ENCODE assay signal across 10 cellular contexts in the genomic region with DNA sequence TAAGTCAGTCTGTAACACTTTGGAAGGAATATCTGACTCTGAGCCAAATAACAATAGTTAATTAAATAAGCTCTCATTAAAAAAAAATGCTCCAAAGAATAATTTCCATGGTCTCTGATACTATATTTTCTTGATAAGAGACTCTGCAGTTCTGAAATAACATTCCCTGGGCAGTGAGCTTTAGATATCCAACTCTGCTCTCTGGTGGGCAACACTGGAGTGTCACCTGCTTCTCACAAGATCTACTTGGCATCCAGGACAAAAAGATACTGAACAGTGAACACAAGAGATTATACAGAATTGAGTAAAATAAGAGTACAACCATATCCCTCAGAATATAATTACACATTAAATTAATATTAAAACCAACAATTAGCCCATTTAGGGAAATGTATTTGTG. TPM values are rescaled to one million over a fixed set of nuclear protein-coding genes. Genes with fewer than 3 reads are reported as not detected.
A peak's percentile ranks its signal among the peaks of the same experiment; 100 is the strongest.
DNase-seq lines count a peak whose midpoint lies in the region; ATAC-seq, FAIRE-seq and TF ChIP-seq lines count a peak whose summit lies in the region.
"Had no signal": no experiment of that assay in that cellular context is flagged by ENCODE, and none has a peak within 500 bp of the region (broad histone marks: within the 10 kb centered on the region; RNA-seq: fewer than 3 reads in every experiment).

No MANE protein-coding gene starts in this region.

- H3K36me3 ChIP-seq in pancreas: peaks cover 0 to 17% (median 0%) of the 10 kb centered on the region in 3 donors

- H3K27me3 ChIP-seq in pancreas: no peaks in the 10 kb centered on the region
- H3K27me3 ChIP-seq: neutrophil had no signal

- ATAC-seq in pancreas: peak; percentile 55 to 85 (median 74)
- no peak for ATAC-seq in activated T-cell treated with anti-CD3 and anti-CD28 coated beads, Interleukin-2, amount 50 U/mL, for 72 hours (replicated peaks in 1 of 2)
- no peak for ATAC-seq in activated naive CD4-positive, alpha-beta T cell treated with anti-CD3 and anti-CD28 coated beads, Interleukin-2, amount 50 U/mL, for 72 hours

- intact Hi-C loops in pancreas (cut with DNase I): no loop called here

- H3K9me3 Mint-ChIP-seq in endothelial cell (ENCODE audit: unreplicated experiment): no peaks in the 10 kb centered on the region
- no peaks in the 10 kb centered on the region for H3K9me3 Mint-ChIP-seq in activated naive CD4-positive, alpha-beta T cell treated with anti-CD3 and anti-CD28 coated beads, Interleukin-2, amount 10 ng/mL, durations not matched to agents 7 days and 5 days
- H3K9me3 Mint-ChIP-seq in activated T-cell treated with anti-CD3 and anti-CD28 coated beads, Interleukin-2, amount 50 U/mL, for 72 hours: no peaks in the 10 kb centered on the region
- no peaks in the 10 kb centered on the region for H3K9me3 Mint-ChIP-seq in activated naive CD4-positive, alpha-beta T cell treated with anti-CD3 and anti-CD28 coated beads, Interleukin-2, amount 50 U/mL, for 72 hours
- H3K9me3 Mint-ChIP-seq: CD4-positive, alpha-beta memory T cell had no signal

- TF ChIP-seq CTCF in endothelial cell (IDR thresholded peaks at IDR 0.05; ENCODE audit: unreplicated experiment) (peak; percentile 12), pancreas (IDR thresholded peaks at IDR 0.05) (peak in 3 of 4 donors; percentile 15 to 47 (median 19))

- no peak overlapping the region for H3K27ac ChIP-seq in pancreas
- H3K27ac ChIP-seq: neutrophil had no signal

- no peak overlapping the region for H3K4me3 Mint-ChIP-seq in endothelial cell (ENCODE audit: unreplicated experiment)
- H3K4me3 Mint-ChIP-seq in activated naive CD4-positive, alpha-beta T cell treated with anti-CD3 and anti-CD28 coated beads, Interleukin-2, amount 10 ng/mL, durations not matched to agents 7 days and 5 days: no peak overlapping the region
- no peak overlapping the region for H3K4me3 Mint-ChIP-seq in activated T-cell treated with anti-CD3 and anti-CD28 coated beads, Interleukin-2, amount 50 U/mL, for 72 hours
- H3K4me3 Mint-ChIP-seq: CD4-positive, alpha-beta memory T cell had no signal

- H3K4me1 Mint-ChIP-seq in endothelial cell (ENCODE audit: unreplicated experiment): peaks cover 5% of the 10 kb centered on the region
- H3K4me1 Mint-ChIP-seq in activated naive CD4-positive, alpha-beta T cell treated with anti-CD3 and anti-CD28 coated beads, Interleukin-2, amount 10 ng/mL, durations not matched to agents 7 days and 5 days: no peaks in the 10 kb centered on the region
- no peaks in the 10 kb centered on the region for H3K4me1 Mint-ChIP-seq in activated T-cell treated with anti-CD3 and anti-CD28 coated beads, Interleukin-2, amount 50 U/mL, for 72 hours (ENCODE audit: low read depth)

- CTCF ChIA-PET in activated naive CD4-positive, alpha-beta T cell treated with anti-CD3 and anti-CD28 coated beads, Interleukin-2, amount 10 ng/mL, durations not matched to agents 7 days and 5 days (lab: Charles Lee): interaction anchor here (0.6 to 4.1 kb wide), 2 partner anchors 58 to 169 kb away, joined by 3 to 18 read pairs; no protein-coding TSS in a partner anchor

- peak; percentile 31 for DNase-seq in NCI-H1105 treated with DMSO at 0.1 percent for 48 hours (lab: John Stamatoyannopoulos, UW)
- DNase-seq in NCI-H1105 (lab: John Stamatoyannopoulos, UW): no peak
- DNase-seq in NCI-H2227 treated with DMSO at 0.1 percent for 48 hours (lab: John Stamatoyannopoulos, UW): peak; percentile 17
- DNase-seq in endothelial cell (ENCODE audit: low spot score): peak; percentile 23
- DNase-seq in pancreas: peak in 1 of 6 donors; percentile 38
- DNase-seq in activated naive CD4-positive, alpha-beta T cell treated with anti-CD3 and anti-CD28 coated beads, Interleukin-2, amount 10 ng/mL, durations not matched to agents 7 days and 5 days: no peak
- no peak for DNase-seq in activated T-cell treated with anti-CD3 and anti-CD28 coated beads, Interleukin-2, amount 50 U/mL, for 72 hours
- DNase-seq in activated naive CD4-positive, alpha-beta T cell treated with anti-CD3 and anti-CD28 coated beads, Interleukin-2, amount 50 U/mL, for 72 hours (ENCODE audit: low spot score in 2 of 2): no peak

- H3K36me3 Mint-ChIP-seq in endothelial cell (ENCODE audit: low read depth, unreplicated experiment): peaks cover 22% of the 10 kb centered on the region
- peaks cover 38% of the 10 kb centered on the region for H3K36me3 Mint-ChIP-seq in activated naive CD4-positive, alpha-beta T cell treated with anti-CD3 and anti-CD28 coated beads, Interleukin-2, amount 10 ng/mL, durations not matched to agents 7 days and 5 days
- H3K36me3 Mint-ChIP-seq in activated T-cell treated with anti-CD3 and anti-CD28 coated beads, Interleukin-2, amount 50 U/mL, for 72 hours (ENCODE audit: insufficient read depth in 2 of 2): peaks cover 5 to 33% of the 10 kb centered on the region in 2 donors
- H3K36me3 Mint-ChIP-seq in activated naive CD4-positive, alpha-beta T cell treated with anti-CD3 and anti-CD28 coated beads, Interleukin-2, amount 50 U/mL, for 72 hours: peaks cover 6 to 17% of the 10 kb centered on the region in 2 donors

- H3K4me3 ChIP-seq in pancreas: no peak overlapping the region

- FAIRE-seq in pancreas (lab: Jason Lieb, UNC): peak; percentile 13

- no peaks in the 10 kb centered on the region for H3K4me1 ChIP-seq in pancreas

- H3K9me3 ChIP-seq in pancreas: no peaks in the 10 kb centered on the region
- H3K9me3 ChIP-seq: neutrophil had no signal

- no peak overlapping the region for H3K27ac Mint-ChIP-seq in endothelial cell (ENCODE audit: unreplicated experiment)
- H3K27ac Mint-ChIP-seq in activated naive CD4-positive, alpha-beta T cell treated with anti-CD3 and anti-CD28 coated beads, Interleukin-2, amount 10 ng/mL, durations not matched to agents 7 days and 5 days: no peak overlapping the region
- H3K27ac Mint-ChIP-seq in activated T-cell treated with anti-CD3 and anti-CD28 coated beads, Interleukin-2, amount 50 U/mL, for 72 hours: no peak overlapping the region
- H3K27ac Mint-ChIP-seq in activated naive CD4-positive, alpha-beta T cell treated with anti-CD3 and anti-CD28 coated beads, Interleukin-2, amount 50 U/mL, for 72 hours: no peak overlapping the region

- peaks cover 4% of the 10 kb centered on the region for H3K27me3 Mint-ChIP-seq in endothelial cell (ENCODE audit: unreplicated experiment)
- no peaks in the 10 kb centered on the region for H3K27me3 Mint-ChIP-seq in activated naive CD4-positive, alpha-beta T cell treated with anti-CD3 and anti-CD28 coated beads, Interleukin-2, amount 10 ng/mL, durations not matched to agents 7 days and 5 days
- no peaks in the 10 kb centered on the region for H3K27me3 Mint-ChIP-seq in activated T-cell treated with anti-CD3 and anti-CD28 coated beads, Interleukin-2, amount 50 U/mL, for 72 hours (ENCODE audit: low read depth)
- H3K27me3 Mint-ChIP-seq: CD4-positive, alpha-beta memory T cell had no signal

RNA-seq across cellular contexts. Expression of gene BLMH, which starts 13.7 kb away (rescaled TPM):
- total RNA-seq in endothelial cell (ENCODE audit: unreplicated experiment) (150 TPM), pancreas (10 to 100 TPM; 16.3 to 24.6 (median 17.6) TPM)
- 10 to 100 TPM; 11.8 to 22.7 TPM for polyA plus RNA-seq in pancreas
- total RNA-seq in activated T-cell treated with anti-CD3 and anti-CD28 coated beads, Interleukin-2, amount 50 U/mL, for 72 hours: 10 to 100 TPM; 49.5 to 63.9 TPM
- 10 to 100 TPM; 38.3 to 54.7 TPM for total RNA-seq in activated naive CD4-positive, alpha-beta T cell treated with anti-CD3 and anti-CD28 coated beads, Interleukin-2, amount 50 U/mL, for 72 hours

RNA-seq across cellular contexts. Expression of gene SLC6A4, which starts 42.5 kb away (rescaled TPM):
- total RNA-seq in endothelial cell (ENCODE audit: unreplicated experiment) (1.0 TPM), pancreas (under 1 TPM; 0.46 to 0.98 (median 0.87) TPM)
- polyA plus RNA-seq in pancreas: 1 to 10 TPM in 1 of 2 donors, under 1 TPM in 1; 0.42 to 3.1 TPM
- under 1 TPM in 1 of 2 donors, not detected in 1; 0.05 TPM for total RNA-seq in activated T-cell treated with anti-CD3 and anti-CD28 coated beads, Interleukin-2, amount 50 U/mL, for 72 hours
- not detected for total RNA-seq in activated naive CD4-positive, alpha-beta T cell treated with anti-CD3 and anti-CD28 coated beads, Interleukin-2, amount 50 U/mL, for 72 hours
- total RNA-seq: CD4-positive, alpha-beta memory T cell had no signal
- polyA plus RNA-seq: CD4-positive, alpha-beta memory T cell had no signal

RNA-seq across cellular contexts. Expression of gene TMIGD1, which starts 55.8 kb away (rescaled TPM):
- not detected for total RNA-seq in endothelial cell (ENCODE audit: unreplicated experiment)
- total RNA-seq in pancreas: not detected
- not detected for polyA plus RNA-seq in pancreas
- not detected for total RNA-seq in activated T-cell treated with anti-CD3 and anti-CD28 coated beads, Interleukin-2, amount 50 U/mL, for 72 hours
- not detected for total RNA-seq in activated naive CD4-positive, alpha-beta T cell treated with anti-CD3 and anti-CD28 coated beads, Interleukin-2, amount 50 U/mL, for 72 hours
- total RNA-seq: CD4-positive, alpha-beta memory T cell had no signal
- polyA plus RNA-seq: CD4-positive, alpha-beta memory T cell had no signal

Comparison
In these comparisons a context has a peak if more than half of its experiments do, and no peak if none do; other contexts are left out.
1. DNase-seq: peak in NCI-H1105 treated with DMSO at 0.1 percent for 48 hours (single experiment), NCI-H2227 treated with DMSO at 0.1 percent for 48 hours (single experiment) and endothelial cell (single experiment); none in NCI-H1105 (single experiment), activated naive CD4-positive, alpha-beta T cell treated with anti-CD3 and anti-CD28 coated beads, Interleukin-2, amount 10 ng/mL, durations not matched to agents 7 days and 5 days (single experiment), activated T-cell treated with anti-CD3 and anti-CD28 coated beads, Interleukin-2, amount 50 U/mL, for 72 hours (0 of 2) and activated naive CD4-positive, alpha-beta T cell treated with anti-CD3 and anti-CD28 coated beads, Interleukin-2, amount 50 U/mL, for 72 hours (0 of 2).
2. ATAC-seq: peak in pancreas (4 of 4); none in activated T-cell treated with anti-CD3 and anti-CD28 coated beads, Interleukin-2, amount 50 U/mL, for 72 hours (0 of 2) and activated naive CD4-positive, alpha-beta T cell treated with anti-CD3 and anti-CD28 coated beads, Interleukin-2, amount 50 U/mL, for 72 hours (0 of 2).